Comparison of ENCODE assay signal across 16 cellular contexts in the genomic region with DNA sequence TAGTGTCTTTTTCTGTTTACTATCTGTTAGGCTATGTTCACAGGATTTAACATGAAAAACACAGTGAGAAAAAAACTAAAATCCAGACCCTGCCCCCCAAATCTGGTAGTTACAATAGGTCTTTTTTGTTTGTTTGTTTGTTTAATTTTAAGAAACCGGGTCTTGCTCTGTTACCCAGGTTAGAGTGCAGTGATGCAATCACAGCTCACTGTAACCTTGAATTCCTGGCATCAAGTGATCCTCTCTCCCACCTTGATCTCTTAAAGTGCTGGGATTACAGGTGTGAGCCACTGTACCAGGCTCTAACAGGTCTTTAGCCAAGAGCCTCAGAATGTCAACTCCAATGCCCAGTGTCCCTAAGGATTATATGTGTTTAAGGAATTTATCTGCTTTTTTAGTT.
DNase-seq lines count a peak whose midpoint lies in the region; ATAC-seq and TF ChIP-seq lines count a peak whose summit lies in the region.
"Had no signal": no experiment of that assay in that cellular context is flagged by ENCODE, and none has a peak within 500 bp of the region (broad histone marks: within the 10 kb centered on the region; RNA-seq: fewer than 3 reads in every experiment).

No MANE protein-coding gene starts in this region.

- H3K27me3 ChIP-seq in left lung (no peaks in the 10 kb centered on the region), right lobe of liver (no peaks in the 10 kb centered on the region)

- WGBS in right lobe of liver (ENCODE audit: insufficient coverage, low coverage, low lambda C conversion rate, missing lambda C conversion rate), result 17% methylated on average over 1 of the region's 1 CpG

- H3K9me3 ChIP-seq in left lung, result no peaks in the 10 kb centered on the region
- H3K9me3 ChIP-seq in right lobe of liver, result no peaks in the 10 kb centered on the region
- H3K9me3 ChIP-seq: HAP-1 had no signal

- TF ChIP-seq POLR2A in right lobe of liver (IDR thresholded peaks at IDR 0.05), result no peak

- ATAC-seq in left lung (peak; percentile 10), right lobe of liver (peak in 3 of 4 donors; percentile 4 to 36 (median 18)), GM18858 (IDR thresholded peaks at IDR 0.05; ENCODE audit: unreplicated experiment) (no peak)
- ATAC-seq: GM23338 had no signal

- H3K36me3 ChIP-seq in left lung (no peaks in the 10 kb centered on the region), right lobe of liver (no peaks in the 10 kb centered on the region)
- H3K36me3 ChIP-seq: HAP-1 had no signal

- peak; percentile 31 for DNase-seq in NCI-H69 (lab: John Stamatoyannopoulos, UW)
- DNase-seq in left lung, result no peak
- no peak for DNase-seq in right lobe of liver
- no peak for DNase-seq in NCI-H510A treated with DMSO at 0.1 percent for 48 hours (lab: John Stamatoyannopoulos, UW)
- DNase-seq in activated CD8-positive, alpha-beta memory T cell treated with anti-CD3 and anti-CD28 coated beads, Interleukin-2, amount 50 U/mL, for 4 hours, result no peak
- DNase-seq: C1 segment of cervical spinal cord; Calu3; CD4-positive, alpha-beta memory T cell; COR-L47; DMS153; DND-41; HFFc6 had no signal

- intact Hi-C loops in left lung (cut with DNase I) (no loop called here), right lobe of liver (cut with DNase I) (no loop called here)

- no peak overlapping the region for H3K4me3 ChIP-seq in left lung
- H3K4me3 ChIP-seq in right lobe of liver, result no peak overlapping the region
- H3K4me3 ChIP-seq: GM23338, HAP-1 had no signal

- TF ChIP-seq RAD21 in Ishikawa (IDR thresholded peaks at IDR 0.05; ENCODE audit: low read depth), result no peak

- H3K4me1 ChIP-seq in left lung (no peaks in the 10 kb centered on the region), right lobe of liver (peaks cover 0 to 33% (median 11%) of the 10 kb centered on the region in 4 donors)

- no peak overlapping the region for H3K27ac ChIP-seq in left lung
- peak overlapping the region in 1 of 3 donors; percentile 15 for H3K27ac ChIP-seq in right lobe of liver

- TF ChIP-seq CTCF in left lung (IDR thresholded peaks at IDR 0.05), result no peak
- no peak for TF ChIP-seq CTCF in right lobe of liver (IDR thresholded peaks at IDR 0.05)

- no peak for TF ChIP-seq EP300 in Ishikawa (IDR thresholded peaks at IDR 0.05; ENCODE audit: borderline replicate concordance)

TF ChIP-seq in Ishikawa, 13 proteins besides CTCF, POLR2A, EP300 and RAD21:
- TF ChIP-seq CEBPB (IDR thresholded peaks at IDR 0.05) (0 out of 2 replicates have a peak, but pooled peaks have one; percentile 26), TEAD4 (IDR thresholded peaks at IDR 0.05) (no peak)
